Comparison of ENCODE assay signal across 25 cellular contexts in the genomic region with DNA sequence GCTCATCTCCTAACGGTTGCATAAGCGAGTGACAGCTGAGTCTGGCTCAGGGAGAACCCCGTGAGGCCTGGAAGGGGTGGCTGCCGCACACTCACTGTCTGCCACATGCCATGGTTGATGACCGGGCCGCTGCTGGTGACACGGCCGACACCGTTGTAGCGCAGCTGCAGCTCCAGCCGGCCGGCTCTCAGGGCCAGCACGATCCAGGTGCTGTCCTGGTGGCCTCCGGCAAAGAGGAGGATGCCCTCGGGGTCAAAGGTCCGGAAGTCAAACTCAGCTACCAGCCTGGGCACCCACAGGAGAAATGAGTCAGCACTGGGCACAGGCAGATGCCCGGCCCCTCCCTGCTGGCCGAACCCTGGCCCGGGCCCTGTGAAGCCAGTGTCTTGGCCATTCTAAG. TPM values are rescaled to one million over a fixed set of nuclear protein-coding genes. Genes with fewer than 3 reads are reported as not detected.
DNase-seq lines count a peak whose midpoint lies in the region; ATAC-seq, FAIRE-seq and TF ChIP-seq lines count a peak whose summit lies in the region.
"Had no signal": no experiment of that assay in that cellular context is flagged by ENCODE, and none has a peak within 500 bp of the region (broad histone marks: within the 10 kb centered on the region; RNA-seq: fewer than 3 reads in every experiment).

No MANE protein-coding gene starts in this region.

- in situ Hi-C loops in Panc1 (cut with HindIII; ENCODE audit: low pct_unique_long_range_greater_than_20kb, low sequenced_read_pairs) (no loop called here), gastrocnemius medialis (cut with MboI; ENCODE audit: low sequenced_read_pairs in 4 of 4) (no loop called here)

- intact Hi-C loops in Panc1 (cut with micrococcal nuclease; ENCODE audit: unreplicated experiment) (no loop called here), gastrocnemius medialis (cut with DNase I; ENCODE audit: low total_unique reads) (loop anchor here (10.0 kb wide), 1 partner anchor 303 kb away; a partner anchor contains a TSS)

- H3K9me3 ChIP-seq in Panc1 (ENCODE audit: control insufficient read depth, insufficient read depth, low read depth, low read length), result no peaks in the 10 kb centered on the region
- H3K9me3 ChIP-seq in gastrocnemius medialis, result no peaks in the 10 kb centered on the region
- H3K9me3 ChIP-seq: transverse colon had no signal

- CTCF ChIA-PET in Panc1 (lab: Charles Lee), result no interaction called here

- ATAC-seq in Panc1, result peak; percentile 69
- peak; percentile 90 for ATAC-seq in left lobe of liver
- peak; percentile 45 to 55 for ATAC-seq in gastrocnemius medialis
- no peak for ATAC-seq in GM19395 (IDR thresholded peaks at IDR 0.05; ENCODE audit: unreplicated experiment)
- ATAC-seq: left cardiac atrium had no signal

- peak; percentile 80 for FAIRE-seq in H54 (lab: Jason Lieb, UNC)
- FAIRE-seq: astrocyte had no signal

- TF ChIP-seq CTCF in Panc1 (IDR thresholded peaks at IDR 0.05) (no peak), gastrocnemius medialis (IDR thresholded peaks at IDR 0.05 in 4 of 5, conservative IDR thresholded peaks at IDR 0.05 in 1 of 5) (no peak)

- H3K4me3 ChIP-seq in Panc1 (ENCODE audit: low read depth in 2 of 2, low read length in 2 of 2) (no peak overlapping the region), gastrocnemius medialis (no peak overlapping the region)
- H3K4me3 ChIP-seq: smooth muscle cell, transverse colon had no signal

- H3K27me3 ChIP-seq in Panc1 (ENCODE audit: control insufficient read depth, insufficient read depth, low read length) (no peaks in the 10 kb centered on the region), gastrocnemius medialis (no peaks in the 10 kb centered on the region)
- H3K27me3 ChIP-seq: transverse colon had no signal

- POLR2A ChIA-PET in Panc1 (lab: Charles Lee), result no interaction called here

- H3K36me3 ChIP-seq in Panc1 (ENCODE audit: control insufficient read depth, insufficient read depth, low read length) (no peaks in the 10 kb centered on the region), gastrocnemius medialis (peaks cover 0 to 47% of the 10 kb centered on the region in 2 donors)

- DNase-seq in H54 (ENCODE audit: insufficient read length, low spot score) (peak; percentile 98), Panc1 (ENCODE audit: low read depth, low spot score) (no peak), left lobe of liver (ENCODE audit: low spot score) (peak; percentile 95), gastrocnemius medialis (peak in 1 of 2 donors; percentile 46), activated gamma-delta T cell treated with Interleukin-2 at 50 U/mL for 16 hours (no peak), substantia nigra (lab: John Stamatoyannopoulos, UW) (no peak)
- DNase-seq: activated CD4-positive, alpha-beta T cell treated with anti-CD3 and anti-CD28 coated beads for 4 hours; activated CD8-positive, alpha-beta memory T cell treated with anti-CD3 and anti-CD28 coated beads for 24 hours; activated effector memory CD4-positive, alpha-beta T cell treated with Interleukin-2 at 50 U/mL for 16 hours; activated naive CD8-positive, alpha-beta T cell treated with anti-CD3 and anti-CD28 coated beads, Interleukin-2, amount 10 ng/mL, durations not matched to agents 7 days and 5 days; C1 segment of cervical spinal cord; caudate nucleus; cortex of kidney; foreskin fibroblast; left cardiac atrium; natural killer cell; NCI-H1105 treated with DMSO at 0.1 percent for 48 hours; NCI-H1930; NCI-H526; stimulated activated CD4-positive, alpha-beta T cell treated with anti-CD3 and anti-CD28 coated beads, Interleukin-2, amount 100 ng/mL, for 24 hours; T-helper 2 cell; transverse colon had no signal

- TF ChIP-seq POLR2A in H54 (IDR thresholded peaks at IDR 0.05; ENCODE audit: low read depth, low read length) (no peak), gastrocnemius medialis (IDR thresholded peaks at IDR 0.05) (no peak)

- BruUV-seq in Panc1 (replicated peaks; lab: Mats Ljungman, UMichigan), result no TSS peak

- no peak overlapping the region for H3K27ac ChIP-seq in Panc1 (ENCODE audit: low read length)
- peak overlapping the region in 3 of 4 donors; percentile 27 to 60 (median 33) for H3K27ac ChIP-seq in gastrocnemius medialis
- no peak overlapping the region for H3K27ac ChIP-seq in substantia nigra (ENCODE audit: low read depth, low read length, poor library complexity, severe bottlenecking)
- H3K27ac ChIP-seq: transverse colon had no signal

- H3K4me1 ChIP-seq in Panc1 (ENCODE audit: control insufficient read depth, insufficient read depth, low read length) (peaks cover 30% of the 10 kb centered on the region), gastrocnemius medialis (peaks cover 5% of the 10 kb centered on the region in 2 donors)

RNA-seq across cellular contexts. Expression of a gene that starts 31.7 kb away (rescaled TPM):
- total RNA-seq in Panc1 (2021; ENCODE audit: unreplicated experiment) (28.1 TPM), left lobe of liver (36.5 TPM), gastrocnemius medialis (100 to 1,000 TPM in 1 of 4 donors, 10 to 100 TPM in 3; 68.6 to 122 (median 86.3) TPM)
- polyA plus RNA-seq in Panc1 (2012; ENCODE audit: insufficient read length), result 27.9 TPM

Comparison
In these comparisons a context has a peak if more than half of its experiments do, and no peak if none do; other contexts are left out.
1. DNase-seq: peak in H54 (single experiment) and left lobe of liver (single experiment); none in Panc1 (single experiment), activated gamma-delta T cell treated with Interleukin-2 at 50 U/mL for 16 hours (single experiment) and substantia nigra (0 of 49).
2. H3K27ac ChIP-seq: peak in gastrocnemius medialis (3 of 4); none in Panc1 (single experiment) and substantia nigra (single experiment).